In the genomic region with DNA sequence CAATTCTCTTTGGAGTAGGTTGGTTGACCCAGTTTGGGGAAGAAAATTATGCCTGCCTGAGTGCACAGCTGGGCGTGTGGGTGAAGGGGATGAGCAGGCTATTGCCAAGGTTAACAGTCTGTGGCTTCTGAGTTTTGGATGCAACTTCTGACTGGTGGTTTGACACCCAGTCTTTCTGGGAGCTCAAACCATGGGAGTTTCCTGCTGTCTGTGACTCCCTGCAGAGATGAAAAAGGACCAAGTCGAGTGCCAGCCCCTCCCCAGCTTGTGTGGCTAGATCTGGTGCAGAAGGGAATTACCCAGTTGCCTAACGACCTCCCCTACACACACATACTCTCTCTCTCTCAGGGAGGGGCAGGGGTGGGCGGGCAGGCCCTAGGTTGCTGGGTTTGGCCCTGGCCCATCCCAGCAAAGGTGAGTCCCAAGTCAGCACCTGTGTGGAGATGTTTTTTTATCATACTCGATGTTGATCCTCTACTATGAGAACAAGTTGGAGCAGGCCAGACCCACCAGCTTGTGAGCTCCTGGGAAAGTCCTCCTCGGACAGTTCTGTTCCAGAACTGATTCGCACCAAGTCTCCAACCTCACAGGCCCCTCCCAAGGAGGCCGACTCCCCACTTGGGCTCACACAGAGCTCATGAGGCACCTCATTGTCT, we compare ENCODE assay signal across 13 cellular contexts. TPM values are rescaled to one million over a fixed set of nuclear protein-coding genes. Genes with fewer than 3 reads are reported as not detected.
DNase-seq lines count a peak whose midpoint lies in the region; FAIRE-seq and TF ChIP-seq lines count a peak whose summit lies in the region.
"Had no signal": no experiment of that assay in that cellular context is flagged by ENCODE, and none has a peak within 500 bp of the region (broad histone marks: within the 10 kb centered on the region; RNA-seq: fewer than 3 reads in every experiment).

No MANE protein-coding gene starts in this region.

- intact Hi-C loops in activated naive CD4-positive, alpha-beta T cell treated with anti-CD3 and anti-CD28 coated beads for 36 hours (cut with micrococcal nuclease), result no loop called here

- FAIRE-seq in GM12892 (lab: Jason Lieb, UNC), result no peak

- TF ChIP-seq CTCF in RWPE1 (conservative IDR thresholded peaks at IDR 0.05; ENCODE audit: low read depth) (no peak), type B pancreatic cell (conservative IDR thresholded peaks at IDR 0.05) (no peak)

- H3K36me3 Mint-ChIP-seq in activated naive CD4-positive, alpha-beta T cell treated with anti-CD3 and anti-CD28 coated beads for 36 hours (ENCODE audit: low read depth), result no peaks in the 10 kb centered on the region
- H3K36me3 Mint-ChIP-seq in activated naive CD4-positive, alpha-beta T cell treated with anti-CD3 and anti-CD28 coated beads, Interleukin-2, amount 10 ng/mL, durations not matched to agents 7 days and 5 days, result no peaks in the 10 kb centered on the region
- H3K36me3 Mint-ChIP-seq in type B pancreatic cell, result no peaks in the 10 kb centered on the region

- POLR2A ChIA-PET in RWPE1 (lab: Yijun Ruan, JAX; ENCODE audit: low non-redundant PET), result interaction anchor here (0.6 to 4.6 kb wide), 5 partner anchors 19 to 86 kb away, joined by 3 to 31 read pairs (median 4); a partner anchor contains a TSS

- H3K9me3 ChIP-seq in esophagus (ENCODE audit: control insufficient read depth in 2 of 2, insufficient read depth in 1 of 2, low read depth in 1 of 2, low read length in 1 of 2), result no peaks in the 10 kb centered on the region
- H3K9me3 ChIP-seq: gastroesophageal sphincter, uterus had no signal

- peak; percentile 64 for DNase-seq in activated naive CD4-positive, alpha-beta T cell treated with anti-CD3 and anti-CD28 coated beads for 36 hours
- DNase-seq in activated naive CD4-positive, alpha-beta T cell treated with anti-CD3 and anti-CD28 coated beads, Interleukin-2, amount 10 ng/mL, durations not matched to agents 7 days and 5 days, result no peak
- peak; percentile 84 for DNase-seq in RWPE1 (ENCODE audit: low spot score)
- no peak for DNase-seq in type B pancreatic cell (ENCODE audit: extremely low spot score, unreplicated experiment)
- no peak for DNase-seq in GM12892 (ENCODE audit: insufficient read length)
- no peak for DNase-seq in DMS53 treated with DMSO at 0.1 percent for 48 hours (lab: John Stamatoyannopoulos, UW; ENCODE audit: unreplicated experiment)
- DNase-seq in COLO829 (ENCODE audit: low spot score), result no peak
- DNase-seq: activated CD8-positive, alpha-beta memory T cell treated with anti-CD3 and anti-CD28 coated beads, Interleukin-2, amount 50 U/mL, for 4 hours had no signal

- H3K4me1 Mint-ChIP-seq in activated naive CD4-positive, alpha-beta T cell treated with anti-CD3 and anti-CD28 coated beads for 36 hours (ENCODE audit: low read depth), result peaks cover 7% of the 10 kb centered on the region
- H3K4me1 Mint-ChIP-seq in activated naive CD4-positive, alpha-beta T cell treated with anti-CD3 and anti-CD28 coated beads, Interleukin-2, amount 10 ng/mL, durations not matched to agents 7 days and 5 days, result peaks cover 4% of the 10 kb centered on the region
- peaks cover 20% of the 10 kb centered on the region for H3K4me1 Mint-ChIP-seq in type B pancreatic cell (ENCODE audit: unreplicated experiment)

- no peak for TF ChIP-seq POLR2A in GM12892 (IDR thresholded peaks at IDR 0.05; ENCODE audit: low read depth, low read length)

- H3K36me3 ChIP-seq in esophagus (ENCODE audit: control insufficient read depth in 2 of 2, insufficient read depth in 2 of 2, low read length in 1 of 2), result peaks cover 0 to 20% of the 10 kb centered on the region in 2 donors
- H3K36me3 ChIP-seq: gastroesophageal sphincter, uterus had no signal

- peaks cover 7% of the 10 kb centered on the region for H3K27me3 Mint-ChIP-seq in activated naive CD4-positive, alpha-beta T cell treated with anti-CD3 and anti-CD28 coated beads for 36 hours (ENCODE audit: low read depth)
- peaks cover 53% of the 10 kb centered on the region for H3K27me3 Mint-ChIP-seq in activated naive CD4-positive, alpha-beta T cell treated with anti-CD3 and anti-CD28 coated beads, Interleukin-2, amount 10 ng/mL, durations not matched to agents 7 days and 5 days
- peaks cover 17% of the 10 kb centered on the region for H3K27me3 Mint-ChIP-seq in type B pancreatic cell

- no peak overlapping the region for H3K4me3 ChIP-seq in esophagus (ENCODE audit: low read depth in 1 of 2, low read length in 2 of 2)
- H3K4me3 ChIP-seq: gastroesophageal sphincter, uterus had no signal

- H3K27ac Mint-ChIP-seq in activated naive CD4-positive, alpha-beta T cell treated with anti-CD3 and anti-CD28 coated beads for 36 hours, result no peak overlapping the region
- no peak overlapping the region for H3K27ac Mint-ChIP-seq in activated naive CD4-positive, alpha-beta T cell treated with anti-CD3 and anti-CD28 coated beads, Interleukin-2, amount 10 ng/mL, durations not matched to agents 7 days and 5 days
- peak overlapping the region; percentile 55 for H3K27ac Mint-ChIP-seq in type B pancreatic cell
- H3K27ac Mint-ChIP-seq: IgD-negative memory B cell, nephron had no signal

- WGBS in esophagus, 2 donors, result 37 to 38% methylated on average over 8 of the region's 8 CpGs

- no peak overlapping the region for H3K4me3 Mint-ChIP-seq in activated naive CD4-positive, alpha-beta T cell treated with anti-CD3 and anti-CD28 coated beads for 36 hours
- no peak overlapping the region for H3K4me3 Mint-ChIP-seq in activated naive CD4-positive, alpha-beta T cell treated with anti-CD3 and anti-CD28 coated beads, Interleukin-2, amount 10 ng/mL, durations not matched to agents 7 days and 5 days
- no peak overlapping the region for H3K4me3 Mint-ChIP-seq in type B pancreatic cell
- H3K4me3 Mint-ChIP-seq: IgD-negative memory B cell, nephron had no signal

- CTCF ChIA-PET in activated naive CD4-positive, alpha-beta T cell treated with anti-CD3 and anti-CD28 coated beads for 36 hours (lab: Charles Lee), result interaction anchor here (0.5 to 1.3 kb wide), 3 partner anchors 13 to 35 kb away, joined by 3 to 5 read pairs (median 3); no protein-coding TSS in a partner anchor
- CTCF ChIA-PET in activated naive CD4-positive, alpha-beta T cell treated with anti-CD3 and anti-CD28 coated beads, Interleukin-2, amount 10 ng/mL, durations not matched to agents 7 days and 5 days (lab: Charles Lee), result no interaction called here
- CTCF ChIA-PET in RWPE1 (lab: Yijun Ruan, JAX), result interaction anchor here (0.7 to 6.5 kb wide), 8 partner anchors 15 to 1593 kb away, joined by 3 to 46 read pairs (median 4); no protein-coding TSS in a partner anchor

- H3K27me3 ChIP-seq in esophagus (ENCODE audit: control insufficient read depth in 1 of 2, insufficient read depth in 2 of 2, low read length in 2 of 2), result no peaks in the 10 kb centered on the region
- H3K27me3 ChIP-seq: uterus had no signal

- H3K27ac ChIP-seq in RWPE1, result peak overlapping the region; percentile 100
- peak overlapping the region; percentile 94 to 99 for H3K27ac ChIP-seq in esophagus (ENCODE audit: low read depth in 2 of 2, low read length in 1 of 2)
- H3K27ac ChIP-seq: uterus had no signal

- H3K4me1 ChIP-seq in esophagus (ENCODE audit: control insufficient read depth in 2 of 2, insufficient read depth in 2 of 2, low read length in 1 of 2), result peaks cover 10 to 44% of the 10 kb centered on the region in 2 donors
- H3K4me1 ChIP-seq: uterus had no signal

- H3K9me3 Mint-ChIP-seq in activated naive CD4-positive, alpha-beta T cell treated with anti-CD3 and anti-CD28 coated beads for 36 hours, result no peaks in the 10 kb centered on the region
- no peaks in the 10 kb centered on the region for H3K9me3 Mint-ChIP-seq in activated naive CD4-positive, alpha-beta T cell treated with anti-CD3 and anti-CD28 coated beads, Interleukin-2, amount 10 ng/mL, durations not matched to agents 7 days and 5 days
- no peaks in the 10 kb centered on the region for H3K9me3 Mint-ChIP-seq in type B pancreatic cell
- H3K9me3 Mint-ChIP-seq: nephron had no signal

RNA-seq across cellular contexts. Expression of a gene that starts 28.2 kb away (rescaled TPM):
- total RNA-seq in activated naive CD4-positive, alpha-beta T cell treated with anti-CD3 and anti-CD28 coated beads for 36 hours, result not detected
- 100 to 1,000 TPM; 124 to 282 TPM for polyA plus RNA-seq in esophagus
- total RNA-seq in type B pancreatic cell (ENCODE audit: low replicate concordance), result 7.6 and 30.7 TPM in 2 replicates
- not detected for polyA plus RNA-seq in GM12892 (2012; ENCODE audit: missing spikeins)
- polyA plus RNA-seq: IgD-negative memory B cell had no signal

Comparison
In these comparisons a context has a peak if more than half of its experiments do, and no peak if none do; other contexts are left out.
1. DNase-seq: peak in activated naive CD4-positive, alpha-beta T cell treated with anti-CD3 and anti-CD28 coated beads for 36 hours (single experiment) and RWPE1 (single experiment); none in activated naive CD4-positive, alpha-beta T cell treated with anti-CD3 and anti-CD28 coated beads, Interleukin-2, amount 10 ng/mL, durations not matched to agents 7 days and 5 days (single experiment), type B pancreatic cell (single experiment), GM12892 (single experiment), DMS53 treated with DMSO at 0.1 percent for 48 hours (single experiment) and COLO829 (single experiment).